In genomic region chr12:27012982-27013255, GRCh38 we compare ENCODE assay signal across 10 cellular contexts. TPM values are rescaled to one million over a fixed set of nuclear protein-coding genes. Genes with fewer than 3 reads are reported as not detected.
DNase-seq lines count a peak whose midpoint lies in the region; ATAC-seq, FAIRE-seq and TF ChIP-seq lines count a peak whose summit lies in the region.
"Had no signal": no experiment of that assay in that cellular context is flagged by ENCODE, and none has a peak within 500 bp of the region (broad histone marks: within the 10 kb centered on the region; RNA-seq: fewer than 3 reads in every experiment).

No MANE protein-coding gene starts in this region.

- H3K79me2 ChIP-seq in HepG2 (ENCODE audit: insufficient read depth, low read length) = peaks cover 52% of the 10 kb centered on the region

- TF ChIP-seq EP300 in HepG2 (IDR thresholded peaks at IDR 0.05; ENCODE audit: low read depth in 2 of 2, low read length in 2 of 2) (no peak), HepG2 (CRISPR knock-in tag; IDR thresholded peaks at IDR 0.05; ENCODE audit: borderline replicate concordance) (no peak)

- no peak for FAIRE-seq in HepG2 (lab: Jason Lieb, UNC)

- H3K4me3 ChIP-seq in left ventricle myocardium inferior = peak overlapping the region; percentile 73
- peak overlapping the region; percentile 77 to 90 (median 81) for H3K4me3 ChIP-seq in HepG2 (replicated peaks in 1 of 3; ENCODE audit: insufficient read depth in 1 of 3, low read depth in 2 of 3, low read length in 3 of 3)
- H3K4me3 ChIP-seq in vagina = peak overlapping the region in 1 of 2 donors; percentile 99

- H3K27ac ChIP-seq in left ventricle myocardium inferior (replicated peaks) (no peak overlapping the region), HepG2 (ENCODE audit: extremely low read length, insufficient read depth, low read length) (peak overlapping the region; percentile 73), vagina (peak overlapping the region; percentile 91)

- peak overlapping the region; percentile 75 for H3K9ac ChIP-seq in HepG2 (ENCODE audit: insufficient read depth, low read depth, low read length)

- no peak overlapping the region for H2AFZ ChIP-seq in HepG2 (ENCODE audit: low read length)

- peak overlapping the region; percentile 14 for H3K27ac Mint-ChIP-seq in activated naive CD8-positive, alpha-beta T cell treated with anti-CD3 and anti-CD28 coated beads for 36 hours

- no peak for TF ChIP-seq RAD21 in HepG2 (CRISPR knock-in tag; IDR thresholded peaks at IDR 0.05)

- H3K27me3 Mint-ChIP-seq in activated naive CD8-positive, alpha-beta T cell treated with anti-CD3 and anti-CD28 coated beads for 36 hours = no peaks in the 10 kb centered on the region

- POLR2A ChIA-PET in HepG2 (lab: Yijun Ruan, JAX) = interaction anchor here (0.6 to 1.7 kb wide), 3 partner anchors 10 to 265 kb away, joined by 3 to 8 read pairs (median 3); partner anchors contain the start of genes ITPR2 and MED21

- H3K9me3 ChIP-seq in left ventricle myocardium inferior (replicated peaks) (no peaks in the 10 kb centered on the region), HepG2 (ENCODE audit: low read length) (no peaks in the 10 kb centered on the region), vagina (no peaks in the 10 kb centered on the region)
- H3K9me3 ChIP-seq: mucosa of descending colon had no signal

- 53% methylated on average over 5 of the region's 5 CpGs for WGBS in HepG2 (ENCODE audit: low lambda C conversion rate)

- peaks cover 49% of the 10 kb centered on the region for H3K4me1 ChIP-seq in left ventricle myocardium inferior
- H3K4me1 ChIP-seq in HepG2 (ENCODE audit: insufficient read depth, low read length) = peaks cover 81% of the 10 kb centered on the region
- H3K4me1 ChIP-seq in vagina = peaks cover 66% of the 10 kb centered on the region

- peaks cover 7% of the 10 kb centered on the region for H3K36me3 Mint-ChIP-seq in activated naive CD8-positive, alpha-beta T cell treated with anti-CD3 and anti-CD28 coated beads for 36 hours

- no peak for TF ChIP-seq POLR2A in HepG2 (IDR thresholded peaks at IDR 0.05; ENCODE audit: insufficient read depth in 1 of 2, low read depth in 2 of 2, low read length in 2 of 2)
- TF ChIP-seq POLR2A in vagina (IDR thresholded peaks at IDR 0.05) = no peak

- in situ Hi-C loops in HepG2 (cut with HindIII; ENCODE audit: extremely low pct_ligation_motif_present, low pct_unique_long_range_greater_than_20kb) (loop anchor here (5.0 kb wide), 1 partner anchor 76 kb away; the partner anchor contains the start of genes FGFR1OP2 and INTS13), G401 (cut with HindIII; ENCODE audit: low sequenced_read_pairs) (no loop called here)

- TF ChIP-seq CTCF in left ventricle myocardium inferior (IDR thresholded peaks at IDR 0.05; ENCODE audit: borderline replicate concordance) (no peak), HepG2 (CRISPR knock-in tag; IDR thresholded peaks at IDR 0.05) (no peak), vagina (IDR thresholded peaks at IDR 0.05) (no peak)

- no TSS peak for BruUV-seq in HepG2 (replicated peaks; lab: Mats Ljungman, UMichigan)

- H3K4me3 Mint-ChIP-seq in activated naive CD8-positive, alpha-beta T cell treated with anti-CD3 and anti-CD28 coated beads for 36 hours = peak overlapping the region; percentile 88

- no peaks in the 10 kb centered on the region for H3K36me3 ChIP-seq in left ventricle myocardium inferior
- peaks cover 0 to 1% of the 10 kb centered on the region in 2 experiments; a peak in 2 of 5 replicates for H3K36me3 ChIP-seq in HepG2 (replicated peaks in 1 of 2; ENCODE audit: control insufficient read depth in 1 of 2, insufficient read depth in 2 of 2, low read length in 2 of 2)
- H3K36me3 ChIP-seq in vagina = no peaks in the 10 kb centered on the region

- H3K4me1 Mint-ChIP-seq in activated naive CD8-positive, alpha-beta T cell treated with anti-CD3 and anti-CD28 coated beads for 36 hours = peaks cover 45% of the 10 kb centered on the region

- H3K27me3 ChIP-seq in left ventricle myocardium inferior (ENCODE audit: low read depth) (no peaks in the 10 kb centered on the region), HepG2 (ENCODE audit: control insufficient read depth in 1 of 2, insufficient read depth in 2 of 2, low read length in 2 of 2) (no peaks in the 10 kb centered on the region; a peak in 1 of 5 replicates), vagina (no peaks in the 10 kb centered on the region)

- CTCF ChIA-PET in HepG2 (lab: Yijun Ruan, JAX; ENCODE audit: low intra/inter-chr PET ratio, low total read pairs) = no interaction called here

- ATAC-seq in HepG2 = no peak

- intact Hi-C loops in left ventricle myocardium inferior (cut with micrococcal nuclease) = no loop called here
- intact Hi-C loops in cardiac septum (cut with DNase I) = no loop called here
- intact Hi-C loops in HepG2 (cut with micrococcal nuclease; ENCODE audit: unreplicated experiment) = loop anchor here (1.0 kb wide), 1 partner anchor 9 kb away; no protein-coding TSS in a partner anchor
- intact Hi-C loops in vagina (cut with DNase I) = loop anchor here (5.0 kb wide), 1 partner anchor 71 kb away; no protein-coding TSS in a partner anchor

- H3K9me3 Mint-ChIP-seq in activated naive CD8-positive, alpha-beta T cell treated with anti-CD3 and anti-CD28 coated beads for 36 hours = no peaks in the 10 kb centered on the region

- H4K20me1 ChIP-seq in HepG2 (ENCODE audit: insufficient read depth, low read length) = no peaks in the 10 kb centered on the region

- peak overlapping the region; percentile 91 for H3K4me2 ChIP-seq in HepG2 (ENCODE audit: low read depth, low read length)

- DNase-seq in left ventricle myocardium inferior (no peak), cardiac septum (ENCODE audit: low spot score) (no peak), HepG2 (ENCODE audit: low spot score) (no peak), vagina (ENCODE audit: extremely low spot score in 2 of 2) (no peak), G401 (ENCODE audit: low spot score) (no peak), HPDE6-E6E7 (ENCODE audit: extremely low spot score) (no peak)
- no peak for DNase-seq in activated naive CD8-positive, alpha-beta T cell treated with anti-CD3 and anti-CD28 coated beads for 36 hours
- no peak for DNase-seq in stimulated activated naive CD4-positive, alpha-beta T cell treated with Interleukin-2 at 50 U/mL for 16 hours (lab: John Stamatoyannopoulos, UW)
- DNase-seq: aorta had no signal

RNA-seq across cellular contexts. Expression of gene TM7SF3, which starts 1.3 kb away (rescaled TPM):
- total RNA-seq in left ventricle myocardium inferior = 23.2 TPM
- total RNA-seq in cardiac septum = 23.7 TPM
- total RNA-seq in activated naive CD8-positive, alpha-beta T cell treated with anti-CD3 and anti-CD28 coated beads for 36 hours = 10 to 100 TPM; 32.4 to 33.6 TPM
- total RNA-seq in HepG2 (2016; rRNA removed; fragmentation: Illumina TruSeq; extraction: Trizol) = 94.4 and 116 TPM in 2 replicates
- 60.4 and 62.2 TPM in 2 replicates for total RNA-seq in HepG2 (2016; cell fraction: cytosol; rRNA removed; fragmentation: Illumina TruSeq; extraction: Trizol; ENCODE audit: low read depth)
- total RNA-seq in HepG2 (2016; cell fraction: insoluble cytoplasmic fraction; rRNA removed; fragmentation: Illumina TruSeq; extraction: Trizol) = 97.5 and 107 TPM in 2 replicates
- total RNA-seq in HepG2 (2016; cell fraction: membrane; rRNA removed; fragmentation: Illumina TruSeq; extraction: Trizol) = 107 and 119 TPM in 2 replicates
- total RNA-seq in HepG2 (2016; cell fraction: nucleus; rRNA removed; fragmentation: Illumina TruSeq; extraction: Trizol) = 83.7 and 117 TPM in 2 replicates
- polyA plus RNA-seq in HepG2 (2011; rRNA removed) = 92.4 and 142 TPM in 2 replicates
- polyA plus RNA-seq in HepG2 (2011; cell fraction: cytosol; rRNA removed) = 69.7 and 91.0 TPM in 2 replicates
- 57.6 and 67.7 TPM in 2 replicates for polyA plus RNA-seq in HepG2 (2011; cell fraction: nucleus; rRNA removed)
- 42.4 and 42.9 TPM in 2 replicates for polyA plus RNA-seq in HepG2 (2012)
- 50.6 and 52.5 TPM in 2 replicates for polyA plus RNA-seq in HepG2 (2016; cell fraction: cytosol; fragmentation: Illumina TruSeq; extraction: Trizol; ENCODE audit: low read depth)
- polyA plus RNA-seq in HepG2 (2016; cell fraction: insoluble cytoplasmic fraction; fragmentation: Illumina TruSeq; extraction: Trizol; ENCODE audit: low read depth) = 80.7 TPM in 2 replicates
- polyA plus RNA-seq in HepG2 (2016; cell fraction: membrane; fragmentation: Illumina TruSeq; extraction: Trizol; ENCODE audit: low read depth) = 85.7 and 89.6 TPM in 2 replicates
- 126 and 139 TPM in 2 replicates for polyA plus RNA-seq in HepG2 (2016; cell fraction: nucleus; fragmentation: Illumina TruSeq; extraction: Trizol; ENCODE audit: insufficient read depth, low read depth)
- polyA minus RNA-seq in HepG2 (2011; rRNA and poly(A)+ RNA removed; ENCODE audit: low replicate concordance) = 371 and 424 TPM in 2 replicates
- polyA minus RNA-seq in HepG2 (2011; cell fraction: cytosol; rRNA and poly(A)+ RNA removed) = 81.5 and 87.6 TPM in 2 replicates
- 59.6 and 73.8 TPM in 2 replicates for polyA minus RNA-seq in HepG2 (2011; cell fraction: nucleus; rRNA and poly(A)+ RNA removed)
- total RNA-seq in vagina = 65.3 TPM
- total RNA-seq in G401 (2014; rRNA removed; shearing (Covaris generic)) = 105 and 126 TPM in 2 replicates

RNA-seq across cellular contexts. Expression of gene MED21, which starts 9.4 kb away (rescaled TPM):
- total RNA-seq in left ventricle myocardium inferior = 53.6 TPM
- total RNA-seq in cardiac septum = 54.6 TPM
- 10 to 100 TPM; 27.8 to 29.3 TPM for total RNA-seq in activated naive CD8-positive, alpha-beta T cell treated with anti-CD3 and anti-CD28 coated beads for 36 hours
- total RNA-seq in HepG2 (2016; rRNA removed; fragmentation: Illumina TruSeq; extraction: Trizol) = 34.1 and 56.0 TPM in 2 replicates
- 9.5 and 9.8 TPM in 2 replicates for total RNA-seq in HepG2 (2016; cell fraction: cytosol; rRNA removed; fragmentation: Illumina TruSeq; extraction: Trizol; ENCODE audit: low read depth)
- total RNA-seq in HepG2 (2016; cell fraction: insoluble cytoplasmic fraction; rRNA removed; fragmentation: Illumina TruSeq; extraction: Trizol) = 33.2 and 54.7 TPM in 2 replicates
- total RNA-seq in HepG2 (2016; cell fraction: membrane; rRNA removed; fragmentation: Illumina TruSeq; extraction: Trizol) = 17.7 and 22.0 TPM in 2 replicates
- 27.3 and 28.4 TPM in 2 replicates for total RNA-seq in HepG2 (2016; cell fraction: nucleus; rRNA removed; fragmentation: Illumina TruSeq; extraction: Trizol)
- 19.2 and 19.4 TPM in 2 replicates for polyA plus RNA-seq in HepG2 (2011; rRNA removed)
- polyA plus RNA-seq in HepG2 (2011; cell fraction: cytosol; rRNA removed) = 9.1 and 13.2 TPM in 2 replicates
- 5.1 and 9.1 TPM in 2 replicates for polyA plus RNA-seq in HepG2 (2011; cell fraction: nucleus; rRNA removed)
- 19.9 and 21.5 TPM in 2 replicates for polyA plus RNA-seq in HepG2 (2012)
- polyA plus RNA-seq in HepG2 (2016; cell fraction: cytosol; fragmentation: Illumina TruSeq; extraction: Trizol; ENCODE audit: low read depth) = 5.8 and 7.0 TPM in 2 replicates
- polyA plus RNA-seq in HepG2 (2016; cell fraction: insoluble cytoplasmic fraction; fragmentation: Illumina TruSeq; extraction: Trizol; ENCODE audit: low read depth) = 44.5 and 48.7 TPM in 2 replicates
- 13.2 and 14.0 TPM in 2 replicates for polyA plus RNA-seq in HepG2 (2016; cell fraction: membrane; fragmentation: Illumina TruSeq; extraction: Trizol; ENCODE audit: low read depth)
- polyA plus RNA-seq in HepG2 (2016; cell fraction: nucleus; fragmentation: Illumina TruSeq; extraction: Trizol; ENCODE audit: insufficient read depth, low read depth) = 17.9 and 18.9 TPM in 2 replicates
- polyA minus RNA-seq in HepG2 (2011; rRNA and poly(A)+ RNA removed; ENCODE audit: low replicate concordance) = 33.8 and 105 TPM in 2 replicates
- polyA minus RNA-seq in HepG2 (2011; cell fraction: cytosol; rRNA and poly(A)+ RNA removed) = 24.2 and 29.0 TPM in 2 replicates
- polyA minus RNA-seq in HepG2 (2011; cell fraction: nucleus; rRNA and poly(A)+ RNA removed) = 38.4 and 40.3 TPM in 2 replicates
- total RNA-seq in vagina = 46.4 TPM
- 46.5 and 75.4 TPM in 2 replicates for total RNA-seq in G401 (2014; rRNA removed; shearing (Covaris generic))

Comparison
In these comparisons a context has a peak if more than half of its experiments do, and no peak if none do; other contexts are left out.
1. intact Hi-C loops: an anchor here in HepG2 (1.0 kb wide) and vagina (5.0 kb wide); none called in left ventricle myocardium inferior and cardiac septum.